ENCODE assay signal across 12 cellular contexts in genomic region chr14:95524706-95525512, GRCh38. TPM values are rescaled to one million over a fixed set of nuclear protein-coding genes. Genes with fewer than 3 reads are reported as not detected.
DNase-seq lines count a peak whose midpoint lies in the region; ATAC-seq and TF ChIP-seq lines count a peak whose summit lies in the region.
"Had no signal": no experiment of that assay in that cellular context is flagged by ENCODE, and none has a peak within 500 bp of the region (broad histone marks: within the 10 kb centered on the region; RNA-seq: fewer than 3 reads in every experiment).

No MANE protein-coding gene starts in this region.

- no peaks in the 10 kb centered on the region for H3K9me2 ChIP-seq in SK-N-SH

- WGBS in SK-N-SH (ENCODE audit: low lambda C conversion rate), result 80% methylated on average over 4 of the region's 6 CpGs

- DNase-seq in SK-N-SH (no peak), NCI-H226 (peak; percentile 58), chondrocyte (ENCODE audit: low spot score) (no peak), progenitor cell of endocrine pancreas (ENCODE audit: low spot score, unreplicated experiment) (no peak), vagina (ENCODE audit: extremely low spot score in 2 of 2) (no peak)
- DNase-seq: AML-193; naive B cell; NCI-H446 treated with DMSO at 0.1 percent for 48 hours; stimulated activated CD4-positive, alpha-beta T cell treated with anti-CD3 and anti-CD28 coated beads, Interleukin-4, amount 100 ng/mL, for 1 hour had no signal

- H3K27ac Mint-ChIP-seq in chondrocyte (ENCODE audit: unreplicated experiment) (peak overlapping the region; percentile 100), progenitor cell of endocrine pancreas (peak overlapping the region; percentile 19)

- TF ChIP-seq CTCF in SK-N-SH (IDR thresholded peaks at IDR 0.05), result no peak
- no peak for TF ChIP-seq CTCF in chondrocyte (IDR thresholded peaks at IDR 0.05)
- TF ChIP-seq CTCF in progenitor cell of endocrine pancreas (IDR thresholded peaks at IDR 0.05; ENCODE audit: unreplicated experiment), result no peak
- no peak for TF ChIP-seq CTCF in vagina (IDR thresholded peaks at IDR 0.05)

- H3K4me1 ChIP-seq in SK-N-SH (ENCODE audit: control insufficient read depth in 1 of 2, insufficient read depth in 2 of 2, low read depth in 1 of 2, low read length in 1 of 2), result peaks cover 8 to 32% of the 10 kb centered on the region in 2 experiments
- H3K4me1 ChIP-seq in vagina, result peaks cover 41% of the 10 kb centered on the region

- H3K27ac ChIP-seq in SK-N-SH (ENCODE audit: low read depth in 2 of 2, low read length in 1 of 2) (no peak overlapping the region), vagina (no peak overlapping the region)

- ATAC-seq in SK-N-SH treated with all-trans-retinoic acid at 6 μM for 48 hours, result no peak
- no peak for ATAC-seq in HG03139 (IDR thresholded peaks at IDR 0.05; ENCODE audit: unreplicated experiment)
- no peak for ATAC-seq in HG03439 (IDR thresholded peaks at IDR 0.05; ENCODE audit: unreplicated experiment)

- H3K9me3 Mint-ChIP-seq in chondrocyte (ENCODE audit: low read depth) (no peaks in the 10 kb centered on the region), progenitor cell of endocrine pancreas (ENCODE audit: low read depth) (no peaks in the 10 kb centered on the region)
- H3K9me3 Mint-ChIP-seq: naive B cell had no signal

- 0 out of 2 replicates have a peak overlapping the region, but pooled peaks have one; percentile 38 for H3K4me2 ChIP-seq in SK-N-SH

- H3K79me2 ChIP-seq in SK-N-SH (ENCODE audit: insufficient read depth), result peaks cover 20% of the 10 kb centered on the region

- no peaks in the 10 kb centered on the region for H4K20me1 ChIP-seq in SK-N-SH (ENCODE audit: insufficient read depth)

- TF ChIP-seq RAD21 in SK-N-SH (IDR thresholded peaks at IDR 0.05; ENCODE audit: low read length), result no peak

- H3F3A ChIP-seq in SK-N-SH (replicated peaks; ENCODE audit: insufficient read depth), result peaks cover 18% of the 10 kb centered on the region

- H3K36me3 ChIP-seq in SK-N-SH (replicated peaks in 1 of 2; ENCODE audit: control insufficient read depth in 1 of 2, insufficient read depth in 2 of 2, low read length in 1 of 2), result peaks cover 3 to 4% of the 10 kb centered on the region in 2 experiments
- H3K36me3 ChIP-seq in vagina, result no peaks in the 10 kb centered on the region

- H3K36me3 Mint-ChIP-seq in chondrocyte (ENCODE audit: low read depth) (no peaks in the 10 kb centered on the region), progenitor cell of endocrine pancreas (ENCODE audit: insufficient read depth) (no peaks in the 10 kb centered on the region)
- H3K36me3 Mint-ChIP-seq: naive B cell had no signal

- POLR2A ChIA-PET in SK-N-SH (lab: Yijun Ruan, JAX), result interaction anchor here (0.6 kb wide), 1 partner anchor 10 kb away, joined by 3 read pairs; no protein-coding TSS in a partner anchor

- no peaks in the 10 kb centered on the region for H3K27me3 Mint-ChIP-seq in chondrocyte (ENCODE audit: low read depth)
- peaks cover 1% of the 10 kb centered on the region for H3K27me3 Mint-ChIP-seq in progenitor cell of endocrine pancreas
- H3K27me3 Mint-ChIP-seq: naive B cell had no signal

- H3K9me3 ChIP-seq in SK-N-SH (no peaks in the 10 kb centered on the region), vagina (no peaks in the 10 kb centered on the region)

- H2AFZ ChIP-seq in SK-N-SH (ENCODE audit: low read depth), result no peak overlapping the region

- H3K27me3 ChIP-seq in SK-N-SH (ENCODE audit: insufficient read depth) (no peaks in the 10 kb centered on the region), vagina (no peaks in the 10 kb centered on the region)

- no peak overlapping the region for H3K9ac ChIP-seq in SK-N-SH

- TF ChIP-seq POLR2A in vagina (IDR thresholded peaks at IDR 0.05), result no peak

- H3K4me3 ChIP-seq in SK-N-SH (ENCODE audit: low read depth in 2 of 2, low read length in 1 of 2) (no peak overlapping the region), vagina (no peak overlapping the region)

- intact Hi-C loops in vagina (cut with DNase I), result loop anchor here (2.0 kb wide), 1 partner anchor 82 kb away; no protein-coding TSS in a partner anchor

- no peak overlapping the region for H3K4me3 Mint-ChIP-seq in chondrocyte (ENCODE audit: unreplicated experiment)
- no peak overlapping the region for H3K4me3 Mint-ChIP-seq in progenitor cell of endocrine pancreas (ENCODE audit: low read depth)

- H3K4me1 Mint-ChIP-seq in chondrocyte (ENCODE audit: low read depth), result peaks cover 76% of the 10 kb centered on the region
- peaks cover 27% of the 10 kb centered on the region for H3K4me1 Mint-ChIP-seq in progenitor cell of endocrine pancreas (ENCODE audit: low read depth)

- CTCF ChIA-PET in SK-N-SH (lab: Yijun Ruan, JAX), result interaction anchor here (1.6 to 15.5 kb wide), 4 partner anchors 81 to 531 kb away, joined by 3 to 254 read pairs (median 16); no protein-coding TSS in a partner anchor

- TF ChIP-seq EP300 in SK-N-SH (IDR thresholded peaks at IDR 0.05; ENCODE audit: borderline replicate concordance in 1 of 2, low read depth in 1 of 2, low read length in 1 of 2), result no peak

TF ChIP-seq in SK-N-SH, 30 proteins besides CTCF, POLR2A, EP300 and RAD21 (continues in another document):
- TF ChIP-seq FOXJ3 (CRISPR knock-in tag; IDR thresholded peaks at IDR 0.05) (no peak), USF2 (IDR thresholded peaks at IDR 0.05; ENCODE audit: borderline replicate concordance, low read depth, low read length) (no peak), PBX3 (IDR thresholded peaks at IDR 0.05) (no peak), TAF1 (IDR thresholded peaks at IDR 0.05; ENCODE audit: borderline replicate concordance, low read depth, low read length) (no peak), TCF12 (IDR thresholded peaks at IDR 0.05) (no peak), RXRA (IDR thresholded peaks at IDR 0.05; ENCODE audit: borderline replicate concordance, low read depth) (no peak), GABPA (IDR thresholded peaks at IDR 0.05; ENCODE audit: low read depth) (no peak), CHD2 (IDR thresholded peaks at IDR 0.05; ENCODE audit: low read length, partially characterized antibody) (no peak)

TF ChIP-seq in SK-N-SH treated with all-trans-retinoic acid at 6 μM for 48 hours, 23 proteins besides CTCF, POLR2A, EP300 and RAD21 (continues in another document):
- TF ChIP-seq ZNF70 (CRISPR knock-in tag; IDR thresholded peaks at IDR 0.05), result no peak
- no peak for TF ChIP-seq CSDC2 (CRISPR knock-in tag; IDR thresholded peaks at IDR 0.05)
- TF ChIP-seq CSRNP3 (CRISPR knock-in tag; IDR thresholded peaks at IDR 0.05), result no peak
- no peak for TF ChIP-seq PPARA (CRISPR knock-in tag; IDR thresholded peaks at IDR 0.05; ENCODE audit: borderline replicate concordance)
- TF ChIP-seq ARNTL (CRISPR knock-in tag; IDR thresholded peaks at IDR 0.05; ENCODE audit: borderline replicate concordance, low read depth), result no peak
- no peak for TF ChIP-seq SNAI2 (CRISPR knock-in tag; IDR thresholded peaks at IDR 0.05)
- no peak for TF ChIP-seq GLIS3 (CRISPR knock-in tag; IDR thresholded peaks at IDR 0.05)
- no peak for TF ChIP-seq TSHZ2 (CRISPR knock-in tag; IDR thresholded peaks at IDR 0.05)
- no peak for TF ChIP-seq ESRRG (CRISPR knock-in tag; IDR thresholded peaks at IDR 0.05)

RNA-seq across cellular contexts. Expression of gene SYNE3, which starts 8.5 kb away (rescaled TPM):
- polyA plus RNA-seq in SK-N-SH (2012; rRNA removed), result 1.8 and 2.0 TPM in 2 replicates
- 0.80 and 1.3 TPM in 2 replicates for polyA plus RNA-seq in SK-N-SH (2012; cell fraction: cytosol; rRNA removed)
- polyA plus RNA-seq in SK-N-SH (2012; cell fraction: nucleus; rRNA removed), result 3.0 and 3.6 TPM in 2 replicates
- total RNA-seq in chondrocyte, result 21.4 to 22.3 TPM (median 22.0 TPM) in 3 replicates
- total RNA-seq in progenitor cell of endocrine pancreas, result 0.31 and 0.44 TPM in 2 replicates
- 27.0 TPM for total RNA-seq in vagina

RNA-seq across cellular contexts. Expression of gene GLRX5, which starts 9.9 kb away (rescaled TPM):
- polyA plus RNA-seq in SK-N-SH (2012; rRNA removed), result 29.1 and 31.4 TPM in 2 replicates
- polyA plus RNA-seq in SK-N-SH (2012; cell fraction: cytosol; rRNA removed), result 45.1 and 60.1 TPM in 2 replicates
- 6.3 and 10.9 TPM in 2 replicates for polyA plus RNA-seq in SK-N-SH (2012; cell fraction: nucleus; rRNA removed)
- total RNA-seq in chondrocyte (30.9 to 38.9 TPM (median 33.4 TPM) in 3 replicates), progenitor cell of endocrine pancreas (53.3 and 54.8 TPM in 2 replicates), vagina (20.4 TPM)

Comparison
In these comparisons a context has a peak if more than half of its experiments do, and no peak if none do; other contexts are left out.
1. RNA of gene SYNE3, which starts 8.5 kb away (total RNA-seq): 27.0 TPM in vagina (single experiment) and 21.4 to 22.3 TPM in chondrocyte; 0.31 to 0.44 TPM in progenitor cell of endocrine pancreas; every median in the first group is over 10 times any median in the second.